1 cellular context compared by ENCODE assay signal in the genomic region with DNA sequence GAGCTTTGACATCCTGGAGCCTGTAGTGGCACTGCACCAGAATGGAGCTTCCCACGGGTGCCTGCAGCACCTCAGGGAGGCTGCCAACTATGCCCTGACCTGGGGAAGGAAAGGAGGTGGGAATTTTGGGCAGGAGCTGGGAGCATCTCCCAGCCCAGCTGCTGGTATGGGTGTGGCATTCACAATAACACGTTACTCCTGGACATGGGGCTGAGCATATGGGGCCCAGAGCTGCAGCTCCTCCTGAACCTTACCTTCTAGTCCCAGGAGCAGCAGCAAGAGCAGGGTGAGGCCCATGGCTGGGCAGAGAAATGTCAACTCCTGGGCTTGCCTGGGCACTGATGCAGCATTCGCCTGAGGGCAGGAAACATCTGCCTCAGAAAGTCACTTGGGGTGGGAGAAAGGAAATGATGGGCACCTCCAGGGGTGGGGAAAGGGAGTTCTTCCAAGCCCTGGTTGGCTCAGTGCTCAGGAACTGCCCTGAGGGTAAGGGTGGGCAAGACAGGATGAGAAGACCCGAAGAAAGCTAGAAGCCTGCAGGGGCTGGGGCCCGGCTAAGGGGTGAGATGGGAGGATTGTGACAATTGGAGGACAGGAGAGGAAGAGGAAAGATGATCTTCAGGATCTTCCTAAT.
A peak's percentile ranks its signal among the peaks of the same experiment; 100 is the strongest.
TF ChIP-seq lines count a peak whose summit lies in the region.

A gene with protein sequence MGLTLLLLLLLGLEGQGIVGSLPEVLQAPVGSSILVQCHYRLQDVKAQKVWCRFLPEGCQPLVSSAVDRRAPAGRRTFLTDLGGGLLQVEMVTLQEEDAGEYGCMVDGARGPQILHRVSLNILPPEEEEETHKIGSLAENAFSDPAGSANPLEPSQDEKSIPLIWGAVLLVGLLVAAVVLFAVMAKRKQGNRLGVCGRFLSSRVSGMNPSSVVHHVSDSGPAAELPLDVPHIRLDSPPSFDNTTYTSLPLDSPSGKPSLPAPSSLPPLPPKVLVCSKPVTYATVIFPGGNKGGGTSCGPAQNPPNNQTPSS (minus strand): TSS at position 356 of the 634 bp plus-strand sequence. CDS start 59 bp downstream, at position 297.

TF ChIP-seq in HepG2, 621 proteins besides CTCF, POLR2A, EP300 and RAD21:
- TF ChIP-seq, protein P1, sequence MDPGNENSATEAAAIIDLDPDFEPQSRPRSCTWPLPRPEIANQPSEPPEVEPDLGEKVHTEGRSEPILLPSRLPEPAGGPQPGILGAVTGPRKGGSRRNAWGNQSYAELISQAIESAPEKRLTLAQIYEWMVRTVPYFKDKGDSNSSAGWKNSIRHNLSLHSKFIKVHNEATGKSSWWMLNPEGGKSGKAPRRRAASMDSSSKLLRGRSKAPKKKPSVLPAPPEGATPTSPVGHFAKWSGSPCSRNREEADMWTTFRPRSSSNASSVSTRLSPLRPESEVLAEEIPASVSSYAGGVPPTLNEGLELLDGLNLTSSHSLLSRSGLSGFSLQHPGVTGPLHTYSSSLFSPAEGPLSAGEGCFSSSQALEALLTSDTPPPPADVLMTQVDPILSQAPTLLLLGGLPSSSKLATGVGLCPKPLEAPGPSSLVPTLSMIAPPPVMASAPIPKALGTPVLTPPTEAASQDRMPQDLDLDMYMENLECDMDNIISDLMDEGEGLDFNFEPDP (CRISPR knock-in tag; conservative IDR thresholded peaks at IDR 0.05): 0 out of 2 replicates have a peak, but pooled peaks have one; percentile 20
- TF ChIP-seq, protein P2, sequence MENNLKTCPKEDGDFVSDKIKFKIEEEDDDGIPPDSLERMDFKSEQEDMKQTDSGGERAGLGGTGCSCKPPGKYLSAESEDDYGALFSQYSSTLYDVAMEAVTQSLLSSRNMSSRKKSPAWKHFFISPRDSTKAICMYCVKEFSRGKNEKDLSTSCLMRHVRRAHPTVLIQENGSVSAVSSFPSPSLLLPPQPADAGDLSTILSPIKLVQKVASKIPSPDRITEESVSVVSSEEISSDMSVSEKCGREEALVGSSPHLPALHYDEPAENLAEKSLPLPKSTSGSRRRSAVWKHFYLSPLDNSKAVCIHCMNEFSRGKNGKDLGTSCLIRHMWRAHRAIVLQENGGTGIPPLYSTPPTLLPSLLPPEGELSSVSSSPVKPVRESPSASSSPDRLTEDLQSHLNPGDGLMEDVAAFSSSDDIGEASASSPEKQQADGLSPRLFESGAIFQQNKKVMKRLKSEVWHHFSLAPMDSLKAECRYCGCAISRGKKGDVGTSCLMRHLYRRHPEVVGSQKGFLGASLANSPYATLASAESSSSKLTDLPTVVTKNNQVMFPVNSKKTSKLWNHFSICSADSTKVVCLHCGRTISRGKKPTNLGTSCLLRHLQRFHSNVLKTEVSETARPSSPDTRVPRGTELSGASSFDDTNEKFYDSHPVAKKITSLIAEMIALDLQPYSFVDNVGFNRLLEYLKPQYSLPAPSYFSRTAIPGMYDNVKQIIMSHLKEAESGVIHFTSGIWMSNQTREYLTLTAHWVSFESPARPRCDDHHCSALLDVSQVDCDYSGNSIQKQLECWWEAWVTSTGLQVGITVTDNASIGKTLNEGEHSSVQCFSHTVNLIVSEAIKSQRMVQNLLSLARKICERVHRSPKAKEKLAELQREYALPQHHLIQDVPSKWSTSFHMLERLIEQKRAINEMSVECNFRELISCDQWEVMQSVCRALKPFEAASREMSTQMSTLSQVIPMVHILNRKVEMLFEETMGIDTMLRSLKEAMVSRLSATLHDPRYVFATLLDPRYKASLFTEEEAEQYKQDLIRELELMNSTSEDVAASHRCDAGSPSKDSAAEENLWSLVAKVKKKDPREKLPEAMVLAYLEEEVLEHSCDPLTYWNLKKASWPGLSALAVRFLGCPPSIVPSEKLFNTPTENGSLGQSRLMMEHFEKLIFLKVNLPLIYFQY (CRISPR knock-in tag; IDR thresholded peaks at IDR 0.05; ENCODE audit: borderline replicate concordance): no peak
- TF ChIP-seq PRMT3 (CRISPR knock-in tag; IDR thresholded peaks at IDR 0.05; ENCODE audit: borderline replicate concordance, low read depth): no peak
